Comparison of ENCODE assay signal across 22 cellular contexts in genomic region chr12:79707830-79708229, GRCh38. TPM values are rescaled to one million over a fixed set of nuclear protein-coding genes. Genes with fewer than 3 reads are reported as not detected.
A peak's percentile ranks its signal among the peaks of the same experiment; 100 is the strongest.
DNase-seq lines count a peak whose midpoint lies in the region; ATAC-seq, FAIRE-seq and TF ChIP-seq lines count a peak whose summit lies in the region.
"Had no signal": no experiment of that assay in that cellular context is flagged by ENCODE, and none has a peak within 500 bp of the region (broad histone marks: within the 10 kb centered on the region; RNA-seq: fewer than 3 reads in every experiment).

No MANE protein-coding gene starts in this region.

- H3K4me1 Mint-ChIP-seq in activated naive CD4-positive, alpha-beta T cell treated with anti-CD3 and anti-CD28 coated beads for 36 hours (ENCODE audit: low read depth) = no peaks in the 10 kb centered on the region
- H3K4me1 Mint-ChIP-seq: CD14-positive monocyte; CD4-positive, alpha-beta memory T cell had no signal

- FAIRE-seq in H54 (lab: Jason Lieb, UNC) = peak; percentile 11
- FAIRE-seq: A204.1, GM12878, GM19239 had no signal

- H3K9me3 ChIP-seq in heart left ventricle = no peaks in the 10 kb centered on the region

- in situ Hi-C loops in GM13977 (cut with MboI; ENCODE audit: low pct_unique_long_range_greater_than_20kb, low sequenced_read_pairs, unreplicated experiment) = no loop called here

- intact Hi-C loops in heart left ventricle (cut with DNase I) = no loop called here
- intact Hi-C loops in activated naive CD4-positive, alpha-beta T cell treated with anti-CD3 and anti-CD28 coated beads for 36 hours (cut with micrococcal nuclease) = no loop called here

- H3K4me1 ChIP-seq in heart left ventricle = no peaks in the 10 kb centered on the region
- H3K4me1 ChIP-seq: BLaER1 had no signal

- TF ChIP-seq POLR2A in H54 (IDR thresholded peaks at IDR 0.05; ENCODE audit: low read depth, low read length) (no peak), heart left ventricle (IDR thresholded peaks at IDR 0.05) (no peak)

- H3K4me3 ChIP-seq in heart left ventricle = no peak overlapping the region
- H3K4me3 ChIP-seq: BLaER1, GM12878, GM23338 had no signal

- H3K9me3 Mint-ChIP-seq in activated naive CD4-positive, alpha-beta T cell treated with anti-CD3 and anti-CD28 coated beads for 36 hours = no peaks in the 10 kb centered on the region
- H3K9me3 Mint-ChIP-seq: CD4-positive, alpha-beta memory T cell; GM23338; HFFc6 had no signal

- no peak overlapping the region for H3K4me3 Mint-ChIP-seq in activated naive CD4-positive, alpha-beta T cell treated with anti-CD3 and anti-CD28 coated beads for 36 hours
- H3K4me3 Mint-ChIP-seq: CD14-positive monocyte; CD4-positive, alpha-beta memory T cell; GM23338; HFFc6 had no signal

- peaks cover 15% of the 10 kb centered on the region for H3K27me3 Mint-ChIP-seq in activated naive CD4-positive, alpha-beta T cell treated with anti-CD3 and anti-CD28 coated beads for 36 hours (ENCODE audit: low read depth)

- H3K36me3 ChIP-seq in heart left ventricle = no peaks in the 10 kb centered on the region
- H3K36me3 ChIP-seq: BLaER1 had no signal

- DNase-seq in NCI-H2081 (lab: John Stamatoyannopoulos, UW) (peak; percentile 3 to 40), NCI-H2081 treated with DMSO at 0.1 percent for 48 hours (lab: John Stamatoyannopoulos, UW) (no peak), H54 (ENCODE audit: insufficient read length, low spot score) (no peak), NCI-H69 (lab: John Stamatoyannopoulos, UW) (peak; percentile 93), heart left ventricle (no peak), GM13977 (ENCODE audit: low spot score) (no peak)
- no peak for DNase-seq in activated naive CD4-positive, alpha-beta T cell treated with anti-CD3 and anti-CD28 coated beads for 36 hours
- DNase-seq: CD4-positive, alpha-beta memory T cell; DMS153; DND-41; EL; H7; HFFc6 had no signal

- no peak for TF ChIP-seq CTCF in 22Rv1 (IDR thresholded peaks at IDR 0.05)
- no peak for TF ChIP-seq CTCF in heart left ventricle (IDR thresholded peaks at IDR 0.05)
- TF ChIP-seq CTCF in GM13977 (IDR thresholded peaks at IDR 0.05; ENCODE audit: extremely low read depth, insufficient read depth, missing control alignments) = no peak

- ATAC-seq in heart left ventricle = no peak
- ATAC-seq: GM12878, GM23338, HCT116 had no signal

- CTCF ChIA-PET in activated naive CD4-positive, alpha-beta T cell treated with anti-CD3 and anti-CD28 coated beads for 36 hours (lab: Charles Lee) = interaction anchor here (0.5 to 0.6 kb wide), 2 partner anchors 16 to 31 kb away, joined by 3 read pairs; no protein-coding TSS in a partner anchor

- H3K27ac Mint-ChIP-seq in activated naive CD4-positive, alpha-beta T cell treated with anti-CD3 and anti-CD28 coated beads for 36 hours = no peak overlapping the region
- H3K27ac Mint-ChIP-seq: CD4-positive, alpha-beta memory T cell; HFFc6 had no signal

- peaks cover 0 to 9% (median 0%) of the 10 kb centered on the region in 9 donors for H3K27me3 ChIP-seq in heart left ventricle
- H3K27me3 ChIP-seq: BLaER1 had no signal

- WGBS in heart left ventricle, 4 donors = 90 to 94% (median 92%) methylated on average over 3 of the region's 3 CpGs

- H3K36me3 Mint-ChIP-seq in activated naive CD4-positive, alpha-beta T cell treated with anti-CD3 and anti-CD28 coated beads for 36 hours (ENCODE audit: low read depth) = no peaks in the 10 kb centered on the region
- H3K36me3 Mint-ChIP-seq: CD14-positive monocyte; CD4-positive, alpha-beta memory T cell had no signal

- H3K27ac ChIP-seq in 22Rv1 (peak overlapping the region; percentile 72), heart left ventricle (no peak overlapping the region)
- H3K27ac ChIP-seq: BLaER1, KMS-11 had no signal

RNA-seq across cellular contexts. Expression of gene PAWR, which starts 17.1 kb away (rescaled TPM):
- 10 to 100 TPM in 6 of 9 donors, 1 to 10 TPM in 3; 4.8 to 29.0 (median 11.4) TPM for total RNA-seq in heart left ventricle
- polyA plus RNA-seq in heart left ventricle = 1 to 10 TPM; 5.1 to 8.7 TPM
- total RNA-seq in activated naive CD4-positive, alpha-beta T cell treated with anti-CD3 and anti-CD28 coated beads for 36 hours = 1 to 10 TPM; 5.2 to 5.6 TPM

Comparison
In these comparisons a context has a peak if more than half of its experiments do, and no peak if none do; other contexts are left out.
1. DNase-seq: peak in NCI-H2081 (2 of 2) and NCI-H69 (single experiment); none in NCI-H2081 treated with DMSO at 0.1 percent for 48 hours (single experiment), H54 (single experiment), heart left ventricle (0 of 5), activated naive CD4-positive, alpha-beta T cell treated with anti-CD3 and anti-CD28 coated beads for 36 hours (single experiment) and GM13977 (single experiment).